In genomic region chr20:31680286-31681127, GRCh38 we compare ENCODE assay signal across 9 cellular contexts. TPM values are rescaled to one million over a fixed set of nuclear protein-coding genes. Genes with fewer than 3 reads are reported as not detected.
DNase-seq lines count a peak whose midpoint lies in the region; ATAC-seq and TF ChIP-seq lines count a peak whose summit lies in the region.
"Had no signal": no experiment of that assay in that cellular context is flagged by ENCODE, and none has a peak within 500 bp of the region (broad histone marks: within the 10 kb centered on the region; RNA-seq: fewer than 3 reads in every experiment).

No MANE protein-coding gene starts in this region.

- no peaks in the 10 kb centered on the region for H3K27me3 ChIP-seq in BLaER1
- no peaks in the 10 kb centered on the region for H3K27me3 ChIP-seq in HCT116 (ENCODE audit: insufficient read depth, low read length)
- H3K27me3 ChIP-seq in naive thymus-derived CD4-positive, alpha-beta T cell (ENCODE audit: control insufficient read depth in 2 of 2, insufficient read depth in 2 of 2, low read length in 2 of 2): no peaks in the 10 kb centered on the region
- no peaks in the 10 kb centered on the region for H3K27me3 ChIP-seq in endodermal cell (ENCODE audit: control insufficient read depth, insufficient read depth, low read length, poor library complexity, severe bottlenecking)

- H3K4me3 ChIP-seq in BLaER1 (no peak overlapping the region), HCT116 (replicated peaks in 1 of 2; ENCODE audit: low read depth in 1 of 2, low read length in 2 of 2) (no peak overlapping the region), endodermal cell (ENCODE audit: low read length) (no peak overlapping the region)
- no peak overlapping the region for H3K4me3 ChIP-seq in naive thymus-derived CD4-positive, alpha-beta T cell (ENCODE audit: low read length)

- CTCF ChIA-PET in HCT116 (lab: Charles Lee): interaction anchor here (0.6 kb wide), 1 partner anchor 19 kb away, joined by 3 read pairs; no protein-coding TSS in a partner anchor
- CTCF ChIA-PET in naive thymus-derived CD4-positive, alpha-beta T cell (lab: Charles Lee): interaction anchor here (1.5 kb wide), 1 partner anchor 42 kb away, joined by 5 read pairs; the partner anchor contains the start of gene BCL2L1

- BruUV-seq in HCT116 (replicated peaks; lab: Mats Ljungman, UMichigan): no TSS peak

- DNase-seq in HCT116 (ENCODE audit: low read depth, low spot score) (no peak), DMS79 treated with DMSO at 0.1 percent for 48 hours (lab: John Stamatoyannopoulos, UW) (no peak), activated gamma-delta T cell (lab: John Stamatoyannopoulos, UW) (no peak), endodermal cell (no peak)
- no peak for DNase-seq in naive thymus-derived CD4-positive, alpha-beta T cell
- DNase-seq: activated effector memory CD4-positive, alpha-beta T cell treated with anti-CD3 and anti-CD28 coated beads, Interleukin-2, amount 50 U/mL, for 16 hours had no signal

- peaks cover 100% of the 10 kb centered on the region for H3K36me3 Mint-ChIP-seq in activated T-helper 17 cell treated with anti-CD3 and anti-CD28 coated beads, Interleukin-2, amount 50 U/mL, for 72 hours (ENCODE audit: low read depth)
- H3K36me3 Mint-ChIP-seq in naive thymus-derived CD4-positive, alpha-beta T cell: peaks cover 15 to 55% (median 27%) of the 10 kb centered on the region in 5 donors
- peaks cover 46% of the 10 kb centered on the region for H3K36me3 Mint-ChIP-seq in endodermal cell (ENCODE audit: low read depth)

- peaks cover 99% of the 10 kb centered on the region for H3K79me2 ChIP-seq in HCT116 (ENCODE audit: insufficient read depth, low read length)

- TF ChIP-seq CTCF in HCT116 (IDR thresholded peaks at IDR 0.05 in 2 of 3, conservative IDR thresholded peaks at IDR 0.05 in 1 of 3; ENCODE audit: borderline replicate concordance in 1 of 3, insufficient read depth in 1 of 3, low read depth in 2 of 3, low read length in 2 of 3) (no peak), endodermal cell (conservative IDR thresholded peaks at IDR 0.05) (no peak)

- peak overlapping the region; percentile 97 for H3K4me2 ChIP-seq in BLaER1
- H3K4me2 ChIP-seq in HCT116 (ENCODE audit: low read length): peak overlapping the region; percentile 54

- H3K27ac Mint-ChIP-seq in activated T-helper 17 cell treated with anti-CD3 and anti-CD28 coated beads, Interleukin-2, amount 50 U/mL, for 72 hours: peak overlapping the region; percentile 88
- peak overlapping the region; percentile 66 to 99 (median 73) for H3K27ac Mint-ChIP-seq in naive thymus-derived CD4-positive, alpha-beta T cell
- H3K27ac Mint-ChIP-seq in endodermal cell: no peak overlapping the region

- TF ChIP-seq POLR2A in HCT116 (IDR thresholded peaks at IDR 0.05; ENCODE audit: borderline replicate concordance, extremely low read depth, insufficient read depth, insufficient read length): no peak

- H3K9ac ChIP-seq in BLaER1 (peak overlapping the region; percentile 85; the same call in 1 of the 2 replicates), HCT116 (ENCODE audit: low read length) (peak overlapping the region; percentile 12), endodermal cell (ENCODE audit: extremely low read depth, low read length, poor library complexity, severe bottlenecking) (no peak overlapping the region)

- H3K4me1 Mint-ChIP-seq in activated T-helper 17 cell treated with anti-CD3 and anti-CD28 coated beads, Interleukin-2, amount 50 U/mL, for 72 hours: peaks cover 78% of the 10 kb centered on the region
- peaks cover 73 to 96% (median 91%) of the 10 kb centered on the region in 7 donors for H3K4me1 Mint-ChIP-seq in naive thymus-derived CD4-positive, alpha-beta T cell
- H3K4me1 Mint-ChIP-seq in endodermal cell: peaks cover 44% of the 10 kb centered on the region

- peak overlapping the region; percentile 88 for H3K4me3 Mint-ChIP-seq in activated T-helper 17 cell treated with anti-CD3 and anti-CD28 coated beads, Interleukin-2, amount 50 U/mL, for 72 hours
- peak overlapping the region in 6 of 10 donors; percentile 3 to 45 (median 31) for H3K4me3 Mint-ChIP-seq in naive thymus-derived CD4-positive, alpha-beta T cell
- no peak overlapping the region for H3K4me3 Mint-ChIP-seq in endodermal cell

- no peak for TF ChIP-seq RAD21 in HCT116 (IDR thresholded peaks at IDR 0.05; ENCODE audit: low read depth)

- 91 to 96% methylated on average over 5 to 7 of the region's 7 CpGs for WGBS in endodermal cell (ENCODE audit: insufficient coverage in 1 of 2, insufficient read length in 1 of 2), 2 experiments

- RAD21 ChIA-PET in HCT116 (lab: Charles Lee; ENCODE audit: low non-redundant PET in 1 of 2, low total read pairs in 2 of 2, uncharacterized antibody in 2 of 2, unreplicated experiment in 2 of 2): no interaction called here

- H2AFZ ChIP-seq in HCT116 (ENCODE audit: low read depth, low read length, poor library complexity, severe bottlenecking): no peak overlapping the region

- H3K9me3 ChIP-seq in BLaER1 (no peaks in the 10 kb centered on the region), HCT116 (ENCODE audit: control insufficient read depth in 1 of 2, insufficient read depth in 1 of 2, low read depth in 1 of 2, low read length in 2 of 2) (no peaks in the 10 kb centered on the region), endodermal cell (ENCODE audit: control insufficient read depth, low read length) (no peaks in the 10 kb centered on the region)
- no peaks in the 10 kb centered on the region for H3K9me3 ChIP-seq in naive thymus-derived CD4-positive, alpha-beta T cell (ENCODE audit: control insufficient read depth in 2 of 3, low read length in 3 of 3)

- H3K27ac ChIP-seq in BLaER1 (peak overlapping the region; percentile 97), HCT116 (ENCODE audit: low read depth, low read length) (peak overlapping the region; percentile 79), endodermal cell (ENCODE audit: low read depth, low read length) (no peak overlapping the region)
- peak overlapping the region; percentile 38 for H3K27ac ChIP-seq in naive thymus-derived CD4-positive, alpha-beta T cell (ENCODE audit: low read depth, low read length)

- H3K9me2 ChIP-seq in HCT116 (ENCODE audit: insufficient read depth): no peaks in the 10 kb centered on the region

- H3K4me1 ChIP-seq in BLaER1 (peaks cover 93% of the 10 kb centered on the region), HCT116 (ENCODE audit: control insufficient read depth in 1 of 2, insufficient read depth in 2 of 2, low read length in 2 of 2) (peaks cover 67 to 94% of the 10 kb centered on the region in 2 experiments), endodermal cell (ENCODE audit: control insufficient read depth, insufficient read depth, low read length) (peaks cover 20% of the 10 kb centered on the region)
- H3K4me1 ChIP-seq in naive thymus-derived CD4-positive, alpha-beta T cell (ENCODE audit: control insufficient read depth in 2 of 2, insufficient read depth in 2 of 2, low read length in 2 of 2): peaks cover 58 to 61% of the 10 kb centered on the region in 2 donors

- H3K36me3 ChIP-seq in BLaER1 (peaks cover 45% of the 10 kb centered on the region), HCT116 (ENCODE audit: control insufficient read depth in 1 of 2, insufficient read depth in 2 of 2, low read length in 2 of 2) (peaks cover 5 to 39% of the 10 kb centered on the region in 2 experiments; a peak in 3 of 4 replicates), endodermal cell (ENCODE audit: control insufficient read depth, insufficient read depth, low read length) (peaks cover 36% of the 10 kb centered on the region)
- peaks cover 0 to 18% (median 0%) of the 10 kb centered on the region in 3 experiments for H3K36me3 ChIP-seq in naive thymus-derived CD4-positive, alpha-beta T cell (ENCODE audit: control insufficient read depth in 2 of 3, insufficient read depth in 3 of 3, low read length in 3 of 3)

- POLR2A ChIA-PET in HCT116 (lab: Charles Lee): interaction anchor here (1.0 kb wide), 1 partner anchor 19 kb away, joined by 3 read pairs; no protein-coding TSS in a partner anchor
- POLR2A ChIA-PET in naive thymus-derived CD4-positive, alpha-beta T cell (lab: Charles Lee): interaction anchor here (1.2 kb wide), 1 partner anchor 13 kb away, joined by 4 read pairs; no protein-coding TSS in a partner anchor

- no peaks in the 10 kb centered on the region for H3K27me3 Mint-ChIP-seq in activated T-helper 17 cell treated with anti-CD3 and anti-CD28 coated beads, Interleukin-2, amount 50 U/mL, for 72 hours
- no peaks in the 10 kb centered on the region for H3K27me3 Mint-ChIP-seq in naive thymus-derived CD4-positive, alpha-beta T cell
- no peaks in the 10 kb centered on the region for H3K27me3 Mint-ChIP-seq in endodermal cell (ENCODE audit: insufficient read depth)

- intact Hi-C loops in HCT116 (cut with micrococcal nuclease): no loop called here
- intact Hi-C loops in naive thymus-derived CD4-positive, alpha-beta T cell (cut with micrococcal nuclease): no loop called here

- ATAC-seq in HCT116 (no peak), HG03045 (IDR thresholded peaks at IDR 0.05; ENCODE audit: unreplicated experiment) (no peak)
- no peak for ATAC-seq in activated T-helper 17 cell treated with anti-CD3 and anti-CD28 coated beads, Interleukin-2, amount 50 U/mL, for 72 hours (replicated peaks)
- no peak for ATAC-seq in naive thymus-derived CD4-positive, alpha-beta T cell

- H4K20me1 ChIP-seq in BLaER1: no peaks in the 10 kb centered on the region
- H4K20me1 ChIP-seq in HCT116 (ENCODE audit: insufficient read depth): no peaks in the 10 kb centered on the region

- no peaks in the 10 kb centered on the region for H3K9me3 Mint-ChIP-seq in activated T-helper 17 cell treated with anti-CD3 and anti-CD28 coated beads, Interleukin-2, amount 50 U/mL, for 72 hours
- H3K9me3 Mint-ChIP-seq in naive thymus-derived CD4-positive, alpha-beta T cell: peaks cover 0 to 2% (median 0%) of the 10 kb centered on the region in 11 donors
- H3K9me3 Mint-ChIP-seq in endodermal cell: no peaks in the 10 kb centered on the region

RNA-seq across cellular contexts. Expression of gene BCL2L1, which starts 42.2 kb away (rescaled TPM):
- total RNA-seq in HCT116 (2021; ENCODE audit: unreplicated experiment): 226 TPM
- polyA plus RNA-seq in HCT116 (2012): 186 and 209 TPM in 2 replicates
- 100 to 1,000 TPM in 1 of 2 donors, 10 to 100 TPM in 1; 86.7 to 134 TPM for total RNA-seq in activated T-helper 17 cell treated with anti-CD3 and anti-CD28 coated beads, Interleukin-2, amount 50 U/mL, for 72 hours
- 100 to 1,000 TPM in 1 of 5 experiments, 10 to 100 TPM in 4; 15.0 to 111 (median 19.4) TPM for total RNA-seq in naive thymus-derived CD4-positive, alpha-beta T cell
- polyA plus RNA-seq in naive thymus-derived CD4-positive, alpha-beta T cell: 10 to 100 TPM; 11.5 to 12.7 TPM
- 10 to 100 TPM; 60.3 to 89.5 TPM for total RNA-seq in endodermal cell
- polyA plus RNA-seq in endodermal cell (2013, experiment 1 of 2): 46.6 TPM
- polyA plus RNA-seq in endodermal cell (2013, experiment 2 of 2): 43.2 TPM

RNA-seq across cellular contexts. Expression of gene COX4I2, which starts 42.8 kb away (rescaled TPM):
- not detected for total RNA-seq in HCT116 (2021; ENCODE audit: unreplicated experiment)
- 0.11 TPM in 1 of 2 replicates, not detected in the other for polyA plus RNA-seq in HCT116 (2012)
- not detected for total RNA-seq in activated T-helper 17 cell treated with anti-CD3 and anti-CD28 coated beads, Interleukin-2, amount 50 U/mL, for 72 hours
- not detected for total RNA-seq in naive thymus-derived CD4-positive, alpha-beta T cell
- polyA plus RNA-seq in naive thymus-derived CD4-positive, alpha-beta T cell: not detected
- total RNA-seq in endodermal cell: not detected
- not detected for polyA plus RNA-seq in endodermal cell (2013, experiment 1 of 2)
- polyA plus RNA-seq in endodermal cell (2013, experiment 2 of 2): not detected

RNA-seq across cellular contexts. Expression of gene TPX2, which starts 58.6 kb away (rescaled TPM):
- total RNA-seq in HCT116 (2021; ENCODE audit: unreplicated experiment): 163 TPM
- polyA plus RNA-seq in HCT116 (2012): 94.9 and 129 TPM in 2 replicates
- total RNA-seq in activated T-helper 17 cell treated with anti-CD3 and anti-CD28 coated beads, Interleukin-2, amount 50 U/mL, for 72 hours: 100 to 1,000 TPM; 122 to 142 TPM
- 10 to 100 TPM in 1 of 5 experiments, under 1 TPM in 4; 0.16 to 84.3 (median 0.43) TPM for total RNA-seq in naive thymus-derived CD4-positive, alpha-beta T cell
- under 1 TPM in 1 of 2 donors, not detected in 1; 0.09 TPM for polyA plus RNA-seq in naive thymus-derived CD4-positive, alpha-beta T cell
- total RNA-seq in endodermal cell: 100 to 1,000 TPM; 108 to 118 TPM
- 137 TPM for polyA plus RNA-seq in endodermal cell (2013, experiment 1 of 2)
- polyA plus RNA-seq in endodermal cell (2013, experiment 2 of 2): 134 TPM
